ENCODE assay signal across 17 cellular contexts in genomic region chr5:128711216-128711615, GRCh38.
DNase-seq lines count a peak whose midpoint lies in the region; ATAC-seq and TF ChIP-seq lines count a peak whose summit lies in the region.
"Had no signal": no experiment of that assay in that cellular context is flagged by ENCODE, and none has a peak within 500 bp of the region (broad histone marks: within the 10 kb centered on the region; RNA-seq: fewer than 3 reads in every experiment).

No MANE protein-coding gene starts in this region.

- no peaks in the 10 kb centered on the region for H3K27me3 ChIP-seq in GM23248 (replicated peaks; ENCODE audit: insufficient read depth)
- no peaks in the 10 kb centered on the region for H3K27me3 ChIP-seq in osteoblast (ENCODE audit: insufficient read depth, low read length)
- H3K27me3 ChIP-seq in right lobe of liver = no peaks in the 10 kb centered on the region

- no peak overlapping the region for H3K27ac ChIP-seq in GM23248
- no peak overlapping the region for H3K27ac ChIP-seq in osteoblast (ENCODE audit: low read depth, low read length)
- H3K27ac ChIP-seq in right lobe of liver = no peak overlapping the region
- H3K27ac ChIP-seq: A549, C4-2B had no signal

- ATAC-seq in right lobe of liver = no peak
- ATAC-seq: A549, GM12878, GM23338 had no signal

- H3K9me2 ChIP-seq in GM23248 (ENCODE audit: insufficient read depth) = no peaks in the 10 kb centered on the region

- WGBS in GM23248 (ENCODE audit: low coverage in 1 of 2, low lambda C conversion rate in 2 of 2, missing lambda C conversion rate in 2 of 2), 2 experiments = 26 to 39% methylated on average over 2 of the region's 2 CpGs
- 67% methylated on average over 2 of the region's 2 CpGs for WGBS in right lobe of liver (ENCODE audit: insufficient coverage, low coverage, low lambda C conversion rate, missing lambda C conversion rate)

- H3K4me3 ChIP-seq in GM23248 (no peak overlapping the region), choroid plexus epithelial cell (ENCODE audit: low read depth, low read length) (no peak overlapping the region), osteoblast (ENCODE audit: insufficient read depth, low read length) (no peak overlapping the region), right lobe of liver (no peak overlapping the region)
- H3K4me3 ChIP-seq: A549, GM12878, GM23338 had no signal

- H3K4me1 ChIP-seq in GM23248 (ENCODE audit: insufficient read depth) (no peaks in the 10 kb centered on the region), osteoblast (ENCODE audit: insufficient read depth, low read length) (no peaks in the 10 kb centered on the region), right lobe of liver (no peaks in the 10 kb centered on the region)
- H3K4me1 ChIP-seq: A549, BE2C had no signal

- TF ChIP-seq POLR2A in right lobe of liver (IDR thresholded peaks at IDR 0.05) = no peak

- no peak for TF ChIP-seq CTCF in choroid plexus epithelial cell (conservative IDR thresholded peaks at IDR 0.05; ENCODE audit: low read depth, low read length)
- TF ChIP-seq CTCF in osteoblast (IDR thresholded peaks at IDR 0.05; ENCODE audit: extremely low read depth, low read depth, low read length) = no peak
- TF ChIP-seq CTCF in right lobe of liver (IDR thresholded peaks at IDR 0.05) = no peak

- intact Hi-C loops in right lobe of liver (cut with DNase I) = no loop called here

- no peaks in the 10 kb centered on the region for H3K9me3 ChIP-seq in GM23248 (ENCODE audit: low read depth)
- H3K9me3 ChIP-seq in osteoblast (ENCODE audit: low read depth, low read length) = no peaks in the 10 kb centered on the region
- H3K9me3 ChIP-seq in right lobe of liver = no peaks in the 10 kb centered on the region
- H3K9me3 ChIP-seq: A549, BE2C had no signal

- H2AFZ ChIP-seq in GM23248 (no peak overlapping the region), osteoblast (ENCODE audit: low read length) (no peak overlapping the region)

- DNase-seq in GM23248 (peak; percentile 2), HT1080 (ENCODE audit: low read depth) (peak; percentile 47), choroid plexus epithelial cell (ENCODE audit: low read depth) (peak; percentile 18), osteoblast (ENCODE audit: insufficient read length, low spot score, missing footprints) (peak; percentile 62), right lobe of liver (no peak), T-helper 2 cell (no peak)
- DNase-seq in stimulated activated naive CD4-positive, alpha-beta T cell treated with Interleukin-2 at 50 U/mL for 16 hours (lab: John Stamatoyannopoulos, UW) = no peak
- DNase-seq: BE2C; CD4-positive, alpha-beta memory T cell; COR-L47; DMS153; DMS79 treated with DMSO at 0.1 percent for 48 hours; H7 had no signal

- H3K36me3 ChIP-seq in GM23248 (ENCODE audit: low read depth) (no peaks in the 10 kb centered on the region), osteoblast (ENCODE audit: insufficient read depth, low read length) (no peaks in the 10 kb centered on the region), right lobe of liver (no peaks in the 10 kb centered on the region)
- H3K36me3 ChIP-seq: BE2C had no signal

- H3K79me2 ChIP-seq in GM23248 (ENCODE audit: insufficient read depth) (no peaks in the 10 kb centered on the region), osteoblast (ENCODE audit: insufficient read depth, low read length) (no peaks in the 10 kb centered on the region)

- in situ Hi-C loops in GM23248 (cut with MboI) = no loop called here

- no peak overlapping the region for H3K9ac ChIP-seq in GM23248

- H3F3A ChIP-seq in GM23248 (ENCODE audit: insufficient read depth) = no peaks in the 10 kb centered on the region

- H3K4me2 ChIP-seq in GM23248 (ENCODE audit: unreplicated experiment) (no peak overlapping the region), osteoblast (ENCODE audit: insufficient read depth, low read length) (no peak overlapping the region)
- H3K4me2 ChIP-seq: A549, GM23338 had no signal

- H4K20me1 ChIP-seq in GM23248 (ENCODE audit: insufficient read depth) (no peaks in the 10 kb centered on the region), osteoblast (ENCODE audit: insufficient read depth, low read length) (no peaks in the 10 kb centered on the region)

Comparison
In these comparisons a context has a peak if more than half of its experiments do, and no peak if none do; other contexts are left out.
1. DNase-seq: peak in GM23248 (single experiment), HT1080 (single experiment), choroid plexus epithelial cell (single experiment) and osteoblast (single experiment); none in stimulated activated naive CD4-positive, alpha-beta T cell treated with Interleukin-2 at 50 U/mL for 16 hours (single experiment), right lobe of liver (0 of 3) and T-helper 2 cell (0 of 5).